ENCODE assay signal across 18 cellular contexts in genomic region chr1:72218141-72218739, GRCh38.
DNase-seq lines count a peak whose midpoint lies in the region; ATAC-seq, FAIRE-seq and TF ChIP-seq lines count a peak whose summit lies in the region.
"Had no signal": no experiment of that assay in that cellular context is flagged by ENCODE, and none has a peak within 500 bp of the region (broad histone marks: within the 10 kb centered on the region; RNA-seq: fewer than 3 reads in every experiment).

No MANE protein-coding gene starts in this region.

- under 1% methylated on average over 5 of the region's 5 CpGs for WGBS in HepG2 (ENCODE audit: low lambda C conversion rate)
- WGBS in right lobe of liver (ENCODE audit: insufficient coverage, low coverage, low lambda C conversion rate, missing lambda C conversion rate) = 56% methylated on average over 5 of the region's 5 CpGs
- 0% methylated on average over 5 of the region's 5 CpGs for WGBS in K562 (ENCODE audit: insufficient coverage, low coverage, missing lambda C conversion rate)

- in situ Hi-C loops in HepG2 (cut with HindIII; ENCODE audit: extremely low pct_ligation_motif_present, low pct_unique_long_range_greater_than_20kb) = no loop called here
- in situ Hi-C loops in K562 (cut with MboI) = no loop called here
- in situ Hi-C loops in brain microvascular endothelial cell (cut with HindIII; ENCODE audit: low pct_ligation_motif_present, low sequenced_read_pairs) = no loop called here

- H3K36me3 ChIP-seq in HepG2 (replicated peaks in 1 of 2; ENCODE audit: control insufficient read depth in 1 of 2, insufficient read depth in 2 of 2, low read length in 2 of 2) = no peaks in the 10 kb centered on the region
- no peaks in the 10 kb centered on the region for H3K36me3 ChIP-seq in right lobe of liver
- no peaks in the 10 kb centered on the region for H3K36me3 ChIP-seq in K562 (ENCODE audit: control insufficient read depth, insufficient read depth, low read length)
- H3K36me3 ChIP-seq in kidney (ENCODE audit: control insufficient read depth in 1 of 2, insufficient read depth in 2 of 2, low read length in 2 of 2) = no peaks in the 10 kb centered on the region
- no peaks in the 10 kb centered on the region for H3K36me3 ChIP-seq in brain microvascular endothelial cell (replicated peaks)
- H3K36me3 ChIP-seq: BLaER1 treated with 17β-estradiol and CSF1 and Interleukin-3, amounts not matched to agents 10 nM and 100 nM had no signal

- no peak for ATAC-seq in HepG2
- no peak for ATAC-seq in right lobe of liver
- ATAC-seq in K562 = no peak
- ATAC-seq in HG03457 (IDR thresholded peaks at IDR 0.05; ENCODE audit: unreplicated experiment) = no peak
- ATAC-seq: CD8-positive, alpha-beta T cell; GM12878 had no signal

- TF ChIP-seq POLR2A in HepG2 (IDR thresholded peaks at IDR 0.05; ENCODE audit: insufficient read depth in 1 of 2, low read depth in 2 of 2, low read length in 2 of 2) (no peak), right lobe of liver (IDR thresholded peaks at IDR 0.05) (no peak), K562 (conservative IDR thresholded peaks at IDR 0.05) (no peak)

- no peak for TF ChIP-seq RAD21 in HepG2 (CRISPR knock-in tag; IDR thresholded peaks at IDR 0.05)
- no peak for TF ChIP-seq RAD21 in K562 (CRISPR knock-in tag; conservative IDR thresholded peaks at IDR 0.05 in 1 of 2, IDR thresholded peaks at IDR 0.05 in 1 of 2)

- no peaks in the 10 kb centered on the region for H3K9me1 ChIP-seq in K562 (ENCODE audit: control insufficient read depth, insufficient read depth, low read length)

- BruUV-seq in HepG2 (replicated peaks; lab: Mats Ljungman, UMichigan) = no TSS peak
- BruUV-seq in K562 (replicated peaks; lab: Mats Ljungman, UMichigan) = no TSS peak

- DNase-seq in HepG2 (ENCODE audit: low spot score) = no peak
- DNase-seq in right lobe of liver = no peak
- DNase-seq in K562 (ENCODE audit: extremely low read depth in 1 of 4, low spot score in 3 of 4) = no peak
- DNase-seq in kidney = no peak
- DNase-seq in brain microvascular endothelial cell = no peak
- no peak for DNase-seq in RPMI8226
- DNase-seq: Calu3; CD8-positive, alpha-beta T cell; DMS79 treated with DMSO at 0.1 percent for 48 hours; H9 had no signal

- H3K4me2 ChIP-seq in HepG2 (ENCODE audit: low read depth, low read length) (no peak overlapping the region), K562 (ENCODE audit: insufficient read depth, low read length) (no peak overlapping the region)
- H3K4me2 ChIP-seq: BLaER1 treated with 17β-estradiol and CSF1 and Interleukin-3, amounts not matched to agents 10 nM and 100 nM; KMS-11 had no signal

- H3K9ac ChIP-seq in HepG2 (ENCODE audit: insufficient read depth, low read depth, low read length) (no peak overlapping the region), K562 (ENCODE audit: insufficient read depth in 1 of 2, low read depth in 2 of 2, low read length in 2 of 2) (no peak overlapping the region), kidney (ENCODE audit: low read length in 2 of 2) (no peak overlapping the region)
- H3K9ac ChIP-seq: BLaER1 treated with 17β-estradiol and CSF1 and Interleukin-3, amounts not matched to agents 10 nM and 100 nM; KMS-11 had no signal

- H3K27me3 ChIP-seq in HepG2 (ENCODE audit: control insufficient read depth in 1 of 2, insufficient read depth in 2 of 2, low read length in 2 of 2) = no peaks in the 10 kb centered on the region
- H3K27me3 ChIP-seq in right lobe of liver = no peaks in the 10 kb centered on the region
- H3K27me3 ChIP-seq in K562 (ENCODE audit: control insufficient read depth in 2 of 2, insufficient read depth in 2 of 2, low read length in 2 of 2) = no peaks in the 10 kb centered on the region
- H3K27me3 ChIP-seq in brain microvascular endothelial cell (replicated peaks) = no peaks in the 10 kb centered on the region
- H3K27me3 ChIP-seq: BLaER1 treated with 17β-estradiol and CSF1 and Interleukin-3, amounts not matched to agents 10 nM and 100 nM had no signal

- intact Hi-C loops in HepG2 (cut with micrococcal nuclease; ENCODE audit: unreplicated experiment) (no loop called here), right lobe of liver (cut with DNase I) (no loop called here), K562 (cut with micrococcal nuclease) (no loop called here), kidney (cut with DNase I) (no loop called here)

- TF ChIP-seq EP300 in HepG2 (IDR thresholded peaks at IDR 0.05; ENCODE audit: low read depth in 2 of 2, low read length in 2 of 2) (no peak), HepG2 (CRISPR knock-in tag; IDR thresholded peaks at IDR 0.05; ENCODE audit: borderline replicate concordance) (no peak), K562 (IDR thresholded peaks at IDR 0.05; ENCODE audit: low read length) (no peak)

- H2AFZ ChIP-seq in HepG2 (ENCODE audit: low read length) (no peak overlapping the region), K562 (ENCODE audit: low read depth, low read length) (no peak overlapping the region)

- CTCF ChIA-PET in HepG2 (lab: Yijun Ruan, JAX; ENCODE audit: low intra/inter-chr PET ratio, low total read pairs) (no interaction called here), K562 (lab: Yijun Ruan, JAX; ENCODE audit: low intra/inter-chr PET ratio) (no interaction called here)

- POLR2A ChIA-PET in HepG2 (lab: Yijun Ruan, JAX) (no interaction called here), K562 (lab: Yijun Ruan, JAX) (no interaction called here)

- H3K27ac ChIP-seq in HepG2 (ENCODE audit: extremely low read length, insufficient read depth, low read length) (no peak overlapping the region), right lobe of liver (no peak overlapping the region), K562 (ENCODE audit: extremely low read depth, low read depth, low read length) (no peak overlapping the region), kidney (ENCODE audit: low read depth in 2 of 2, low read length in 2 of 2) (no peak overlapping the region), brain microvascular endothelial cell (no peak overlapping the region)
- H3K27ac ChIP-seq: 22Rv1; BLaER1 treated with 17β-estradiol and CSF1 and Interleukin-3, amounts not matched to agents 10 nM and 100 nM; KMS-11 had no signal

- H3K9me3 ChIP-seq in HepG2 (ENCODE audit: low read length) (no peaks in the 10 kb centered on the region), right lobe of liver (no peaks in the 10 kb centered on the region), K562 (replicated peaks; ENCODE audit: control insufficient read depth, insufficient read depth, low read depth, low read length) (no peaks in the 10 kb centered on the region), kidney (ENCODE audit: control insufficient read depth in 1 of 2, low read length in 2 of 2) (no peaks in the 10 kb centered on the region)
- H3K9me3 ChIP-seq: BLaER1 treated with 17β-estradiol and CSF1 and Interleukin-3, amounts not matched to agents 10 nM and 100 nM had no signal

- H3K4me1 ChIP-seq in HepG2 (ENCODE audit: insufficient read depth, low read length) (no peaks in the 10 kb centered on the region), right lobe of liver (no peaks in the 10 kb centered on the region), K562 (replicated peaks in 1 of 2; ENCODE audit: control insufficient read depth in 2 of 2, insufficient read depth in 2 of 2, low read length in 2 of 2) (no peaks in the 10 kb centered on the region), kidney (ENCODE audit: control insufficient read depth in 1 of 2, insufficient read depth in 1 of 2, low read depth in 1 of 2, low read length in 2 of 2) (no peaks in the 10 kb centered on the region)
- H3K4me1 ChIP-seq: BLaER1 treated with 17β-estradiol and CSF1 and Interleukin-3, amounts not matched to agents 10 nM and 100 nM had no signal

- H3K79me2 ChIP-seq in HepG2 (ENCODE audit: insufficient read depth, low read length) (no peaks in the 10 kb centered on the region), K562 (ENCODE audit: control insufficient read depth, insufficient read depth, low read length) (no peaks in the 10 kb centered on the region)

- no peaks in the 10 kb centered on the region for H4K20me1 ChIP-seq in HepG2 (ENCODE audit: insufficient read depth, low read length)
- H4K20me1 ChIP-seq in K562 (replicated peaks; ENCODE audit: control insufficient read depth, insufficient read depth, low read length) = no peaks in the 10 kb centered on the region
- H4K20me1 ChIP-seq: BLaER1 treated with 17β-estradiol and CSF1 and Interleukin-3, amounts not matched to agents 10 nM and 100 nM had no signal

- TF ChIP-seq CTCF in HepG2 (CRISPR knock-in tag; IDR thresholded peaks at IDR 0.05) = no peak
- no peak for TF ChIP-seq CTCF in right lobe of liver (IDR thresholded peaks at IDR 0.05)
- TF ChIP-seq CTCF in K562 (IDR thresholded peaks at IDR 0.05 in 2 of 3, conservative IDR thresholded peaks at IDR 0.05 in 1 of 3; ENCODE audit: insufficient read depth in 2 of 3, low read depth in 1 of 3, low read length in 3 of 3) = no peak
- TF ChIP-seq CTCF in kidney (IDR thresholded peaks at IDR 0.05; ENCODE audit: borderline replicate concordance, extremely low read depth, insufficient read depth) = no peak
- no peak for TF ChIP-seq CTCF in brain microvascular endothelial cell (IDR thresholded peaks at IDR 0.05; ENCODE audit: low read depth, low read length, missing control alignments)

- H3K4me3 ChIP-seq in HepG2 (replicated peaks in 1 of 3; ENCODE audit: insufficient read depth in 1 of 3, low read depth in 2 of 3, low read length in 3 of 3) (no peak overlapping the region), right lobe of liver (no peak overlapping the region), K562 (no peak overlapping the region), kidney (ENCODE audit: low read length in 2 of 2) (no peak overlapping the region), brain microvascular endothelial cell (ENCODE audit: low read depth, low read length) (no peak overlapping the region)
- H3K4me3 ChIP-seq: BLaER1 treated with 17β-estradiol and CSF1 and Interleukin-3, amounts not matched to agents 10 nM and 100 nM; GM12878 had no signal

- FAIRE-seq in HepG2 (lab: Jason Lieb, UNC) = no peak
- FAIRE-seq in K562 (lab: Jason Lieb, UNC) = no peak
- FAIRE-seq in kidney (lab: Jason Lieb, UNC) = peak; percentile 73
- FAIRE-seq: GM12878, GM19239, H1, HTR-8/SVneo had no signal

TF ChIP-seq in HepG2, 621 proteins besides CTCF, POLR2A, EP300 and RAD21 (continues in another document):
- TF ChIP-seq POGZ (CRISPR knock-in tag; IDR thresholded peaks at IDR 0.05) (no peak), ATF7 (IDR thresholded peaks at IDR 0.05) (peak; percentile 79), ATF7 (CRISPR knock-in tag; IDR thresholded peaks at IDR 0.05) (no peak), MAFK (conservative IDR thresholded peaks at IDR 0.05 in 1 of 2, IDR thresholded peaks at IDR 0.05 in 1 of 2; ENCODE audit: low read length in 2 of 2) (peak in 1 of 2 experiments; percentile 60; a peak in 2 of 4 replicates), GLI4 (CRISPR knock-in tag; IDR thresholded peaks at IDR 0.05; ENCODE audit: borderline replicate concordance) (no peak)

TF ChIP-seq in K562, 482 proteins besides CTCF, POLR2A, EP300 and RAD21:
- TF ChIP-seq RFX5 (IDR thresholded peaks at IDR 0.05; ENCODE audit: low read depth, low read length) (no peak), ZNF316 (IDR thresholded peaks at IDR 0.05) (peak; percentile 57)
